Comparison of ENCODE assay signal across 9 cellular contexts in genomic region chr11:128549256-128549944, GRCh38.
DNase-seq lines count a peak whose midpoint lies in the region; ATAC-seq and TF ChIP-seq lines count a peak whose summit lies in the region.
"Had no signal": no experiment of that assay in that cellular context is flagged by ENCODE, and none has a peak within 500 bp of the region (broad histone marks: within the 10 kb centered on the region; RNA-seq: fewer than 3 reads in every experiment).

No MANE protein-coding gene starts in this region.

- TF ChIP-seq CTCF in VCaP (conservative IDR thresholded peaks at IDR 0.05) (no peak), nephron progenitor cell (IDR thresholded peaks at IDR 0.05) (no peak)

- H3K36me3 Mint-ChIP-seq in nephron progenitor cell (ENCODE audit: low read depth): no peaks in the 10 kb centered on the region

- H3K79me2 ChIP-seq in ACC112 (ENCODE audit: control insufficient read depth, insufficient read depth, low read length, unreplicated experiment): no peaks in the 10 kb centered on the region

- H3K4me3 Mint-ChIP-seq in nephron progenitor cell: peak overlapping the region; percentile 84

- H3K27ac Mint-ChIP-seq in nephron progenitor cell: no peak overlapping the region

- peaks cover 66% of the 10 kb centered on the region for H3K4me1 Mint-ChIP-seq in nephron progenitor cell

- H3K27ac ChIP-seq in ACC112 (ENCODE audit: low read depth, low read length) (peak overlapping the region; percentile 30; the same call in 1 of the 2 replicates), VCaP (peak overlapping the region; percentile 42; the same call in 1 of the 2 replicates)

- DNase-seq in fibroblast of gingiva (ENCODE audit: low read depth) (peak; percentile 46), nephron progenitor cell (no peak), anterior cingulate cortex (lab: John Stamatoyannopoulos, UW) (no peak)
- no peak for DNase-seq in activated CD8-positive, alpha-beta memory T cell treated with anti-CD3 and anti-CD28 coated beads, Interleukin-2, amount 50 U/mL, for 48 hours
- DNase-seq: NCI-H510A treated with DMSO at 0.1 percent for 48 hours had no signal

- H3K27me3 ChIP-seq in ACC112 (ENCODE audit: insufficient read depth, low read length): no peaks in the 10 kb centered on the region

- peaks cover 11% of the 10 kb centered on the region for H3K4me1 ChIP-seq in ACC112 (ENCODE audit: control insufficient read depth, insufficient read depth, low read length, unreplicated experiment)

- H3K36me3 ChIP-seq in ACC112 (ENCODE audit: insufficient read depth, low read length): no peaks in the 10 kb centered on the region

- ATAC-seq in GM19467 (IDR thresholded peaks at IDR 0.05; ENCODE audit: unreplicated experiment): no peak
- no peak for ATAC-seq in GM21423 (IDR thresholded peaks at IDR 0.05; ENCODE audit: unreplicated experiment)

- H3K4me3 ChIP-seq in ACC112 (ENCODE audit: low read depth, low read length): peak overlapping the region; percentile 74

- peak overlapping the region; percentile 81 for H2AFZ ChIP-seq in ACC112 (ENCODE audit: low read length, unreplicated experiment)

- H3K9me3 Mint-ChIP-seq in nephron progenitor cell: no peaks in the 10 kb centered on the region

- peaks cover 63% of the 10 kb centered on the region for H3K27me3 Mint-ChIP-seq in nephron progenitor cell (ENCODE audit: low read depth, poor library complexity)
